ENCODE assay signal across 8 cellular contexts in the genomic region with DNA sequence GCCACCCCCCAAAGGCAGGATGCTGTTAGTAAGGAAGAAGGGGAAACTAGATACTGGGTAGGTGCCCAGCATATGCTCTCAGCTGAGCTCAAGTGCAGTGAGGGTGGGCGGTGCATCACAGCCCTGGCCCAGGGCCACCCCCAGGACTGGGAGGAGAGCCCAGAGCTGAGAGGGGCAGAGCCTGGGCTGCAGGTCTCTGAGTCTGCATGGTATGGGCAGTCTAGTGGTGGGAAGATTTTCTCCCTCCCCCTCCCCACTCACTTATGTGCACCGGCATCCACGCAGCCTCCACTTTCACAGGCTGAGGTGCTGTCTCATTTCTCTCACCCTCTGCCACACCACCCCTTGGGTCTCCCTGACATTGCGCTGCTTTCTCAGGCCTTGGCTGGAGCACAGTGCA. TPM values are rescaled to one million over a fixed set of nuclear protein-coding genes. Genes with fewer than 3 reads are reported as not detected.
DNase-seq lines count a peak whose midpoint lies in the region; ATAC-seq and TF ChIP-seq lines count a peak whose summit lies in the region.

No MANE protein-coding gene starts in this region.

- BruUV-seq in Calu3 (replicated peaks; lab: Mats Ljungman, UMichigan), result no TSS peak

- no peaks in the 10 kb centered on the region for H3K9me3 Mint-ChIP-seq in activated T-helper 1 cell treated with anti-CD3 and anti-CD28 coated beads, Interleukin-12 subunit alpha, Interleukin-12 subunit beta, Interleukin-2, Interleukin-4 antibody, amounts not matched to agents 30 ng/mL and 10 ng/mL and 1 ng/mL, durations not matched to agents 14 hours and 24 hours and 36 hours
- H3K9me3 Mint-ChIP-seq in Calu3 (ENCODE audit: low read depth, unreplicated experiment), result no peaks in the 10 kb centered on the region

- CTCF ChIA-PET in Calu3 (lab: Charles Lee), result no interaction called here

- peak; percentile 60 for ATAC-seq in left lung

- peak overlapping the region; percentile 99 for H3K27ac Mint-ChIP-seq in activated T-helper 1 cell treated with anti-CD3 and anti-CD28 coated beads, Interleukin-12 subunit alpha, Interleukin-12 subunit beta, Interleukin-2, Interleukin-4 antibody, amounts not matched to agents 30 ng/mL and 10 ng/mL and 1 ng/mL, durations not matched to agents 14 hours and 24 hours and 36 hours
- no peak overlapping the region for H3K27ac Mint-ChIP-seq in Calu3 (ENCODE audit: unreplicated experiment)

- no peak for TF ChIP-seq CTCF in left lung (IDR thresholded peaks at IDR 0.05)
- TF ChIP-seq CTCF in Calu3 (IDR thresholded peaks at IDR 0.05; ENCODE audit: unreplicated experiment), result no peak

- H3K9me3 ChIP-seq in left lung, result no peaks in the 10 kb centered on the region

- H3K36me3 Mint-ChIP-seq in activated T-helper 1 cell treated with anti-CD3 and anti-CD28 coated beads, Interleukin-12 subunit alpha, Interleukin-12 subunit beta, Interleukin-2, Interleukin-4 antibody, amounts not matched to agents 30 ng/mL and 10 ng/mL and 1 ng/mL, durations not matched to agents 14 hours and 24 hours and 36 hours (ENCODE audit: low read depth), result peaks cover 1% of the 10 kb centered on the region
- H3K36me3 Mint-ChIP-seq in Calu3 (ENCODE audit: insufficient read depth, unreplicated experiment), result no peaks in the 10 kb centered on the region

- peak; percentile 22 for DNase-seq in DMS79 treated with DMSO at 0.1 percent for 48 hours (lab: John Stamatoyannopoulos, UW)
- peak; percentile 37 for DNase-seq in HT1080 (ENCODE audit: low read depth)
- DNase-seq in activated T-helper 1 cell treated with anti-CD3 and anti-CD28 coated beads, Interleukin-12 subunit alpha, Interleukin-12 subunit beta, Interleukin-2, Interleukin-4 antibody, amounts not matched to agents 30 ng/mL and 10 ng/mL and 1 ng/mL, durations not matched to agents 14 hours and 24 hours and 36 hours (ENCODE audit: low spot score), result no peak
- peak in 1 of 2 donors; percentile 65 for DNase-seq in left lung
- DNase-seq in stimulated activated CD4-positive, alpha-beta T cell treated with anti-CD3 and anti-CD28 coated beads, Interleukin-4, amount 100 ng/mL, for 24 hours, result no peak
- no peak for DNase-seq in Calu3
- DNase-seq in SIG-M5 (lab: John Stamatoyannopoulos, UW), result no peak
- no peak for DNase-seq in KG1 (lab: John Stamatoyannopoulos, UW)

- H3K4me1 Mint-ChIP-seq in activated T-helper 1 cell treated with anti-CD3 and anti-CD28 coated beads, Interleukin-12 subunit alpha, Interleukin-12 subunit beta, Interleukin-2, Interleukin-4 antibody, amounts not matched to agents 30 ng/mL and 10 ng/mL and 1 ng/mL, durations not matched to agents 14 hours and 24 hours and 36 hours (ENCODE audit: low read depth), result peaks cover 90% of the 10 kb centered on the region
- peaks cover 8% of the 10 kb centered on the region for H3K4me1 Mint-ChIP-seq in Calu3 (ENCODE audit: low read depth, unreplicated experiment)

- no peaks in the 10 kb centered on the region for H3K36me3 ChIP-seq in left lung

- H3K27me3 Mint-ChIP-seq in activated T-helper 1 cell treated with anti-CD3 and anti-CD28 coated beads, Interleukin-12 subunit alpha, Interleukin-12 subunit beta, Interleukin-2, Interleukin-4 antibody, amounts not matched to agents 30 ng/mL and 10 ng/mL and 1 ng/mL, durations not matched to agents 14 hours and 24 hours and 36 hours (ENCODE audit: insufficient read depth), result no peaks in the 10 kb centered on the region
- H3K27me3 Mint-ChIP-seq in Calu3 (ENCODE audit: unreplicated experiment), result peaks cover 13% of the 10 kb centered on the region

- H3K27ac ChIP-seq in left lung, result no peak overlapping the region

- peak overlapping the region; percentile 47 for H3K4me3 Mint-ChIP-seq in activated T-helper 1 cell treated with anti-CD3 and anti-CD28 coated beads, Interleukin-12 subunit alpha, Interleukin-12 subunit beta, Interleukin-2, Interleukin-4 antibody, amounts not matched to agents 30 ng/mL and 10 ng/mL and 1 ng/mL, durations not matched to agents 14 hours and 24 hours and 36 hours
- no peak overlapping the region for H3K4me3 Mint-ChIP-seq in Calu3 (ENCODE audit: low read depth, unreplicated experiment)

- H3K4me1 ChIP-seq in left lung, result peaks cover 0 to 100% of the 10 kb centered on the region in 2 donors

- no peak overlapping the region for H3K4me3 ChIP-seq in left lung

- intact Hi-C loops in activated T-helper 1 cell treated with anti-CD3 and anti-CD28 coated beads, Interleukin-12 subunit alpha, Interleukin-12 subunit beta, Interleukin-2, Interleukin-4 antibody, amounts not matched to agents 30 ng/mL and 10 ng/mL and 1 ng/mL, durations not matched to agents 14 hours and 24 hours and 36 hours (cut with micrococcal nuclease), result loop anchor here (5.0 kb wide), 1 partner anchor 37 kb away; no protein-coding TSS in a partner anchor
- intact Hi-C loops in left lung (cut with DNase I), result no loop called here
- intact Hi-C loops in Calu3 (cut with micrococcal nuclease; ENCODE audit: unreplicated experiment), result no loop called here

- no peaks in the 10 kb centered on the region for H3K27me3 ChIP-seq in left lung

RNA-seq across cellular contexts. Expression of a gene that starts 48.5 kb away (rescaled TPM):
- 41.9 and 49.1 TPM in 2 replicates for total RNA-seq in HT1080 (2014; rRNA removed; shearing (Covaris generic))
- polyA plus RNA-seq in HT1080 (2015; cell fraction: cytosol; rRNA removed), result 51.5 and 60.7 TPM in 2 replicates
- 44.3 and 46.4 TPM in 2 replicates for polyA plus RNA-seq in HT1080 (2015; cell fraction: nucleus; rRNA removed)
- 168 and 170 TPM in 2 replicates for total RNA-seq in activated T-helper 1 cell treated with anti-CD3 and anti-CD28 coated beads, Interleukin-12 subunit alpha, Interleukin-12 subunit beta, Interleukin-2, Interleukin-4 antibody, amounts not matched to agents 30 ng/mL and 10 ng/mL and 1 ng/mL, durations not matched to agents 14 hours and 24 hours and 36 hours
- 10 to 100 TPM; 67.2 to 86.5 TPM for total RNA-seq in left lung
- total RNA-seq in Calu3 (2022), result 84.9 and 88.7 TPM in 2 replicates

Comparison
In these comparisons a context has a peak if more than half of its experiments do, and no peak if none do; other contexts are left out.
1. DNase-seq: peak in DMS79 treated with DMSO at 0.1 percent for 48 hours (single experiment) and HT1080 (single experiment); none in activated T-helper 1 cell treated with anti-CD3 and anti-CD28 coated beads, Interleukin-12 subunit alpha, Interleukin-12 subunit beta, Interleukin-2, Interleukin-4 antibody, amounts not matched to agents 30 ng/mL and 10 ng/mL and 1 ng/mL, durations not matched to agents 14 hours and 24 hours and 36 hours (single experiment), stimulated activated CD4-positive, alpha-beta T cell treated with anti-CD3 and anti-CD28 coated beads, Interleukin-4, amount 100 ng/mL, for 24 hours (single experiment), Calu3 (single experiment), SIG-M5 (single experiment) and KG1 (single experiment).